1 cellular context compared by ENCODE assay signal in genomic region chr9:33165263-33166151, GRCh38.
TF ChIP-seq lines count a peak whose summit lies in the region.

No MANE protein-coding gene starts in this region.

TF ChIP-seq in HepG2, 621 proteins besides CTCF, POLR2A, EP300 and RAD21 (continued from another document and continues in another):
- TF ChIP-seq ATF4 (CRISPR knock-in tag; IDR thresholded peaks at IDR 0.05), result peak; percentile 62 to 98; a peak in 3 of 4 replicates
- 0 out of 2 replicates have a peak, but pooled peaks have one; percentile 62 for TF ChIP-seq ZNF780A (CRISPR knock-in tag; IDR thresholded peaks at IDR 0.05)
- no peak for TF ChIP-seq HNRNPUL1 (IDR thresholded peaks at IDR 0.05; ENCODE audit: low read depth, low read length)
- no peak for TF ChIP-seq RFX1 (IDR thresholded peaks at IDR 0.05)
- TF ChIP-seq ZSCAN30 (CRISPR knock-in tag; IDR thresholded peaks at IDR 0.05), result no peak
- no peak for TF ChIP-seq E2F1 (CRISPR knock-in tag; IDR thresholded peaks at IDR 0.05)
- TF ChIP-seq ZNF460 (CRISPR knock-in tag; IDR thresholded peaks at IDR 0.05; ENCODE audit: borderline replicate concordance), result no peak
- TF ChIP-seq ZNF275 (CRISPR knock-in tag; IDR thresholded peaks at IDR 0.05; ENCODE audit: borderline replicate concordance), result 0 out of 2 replicates have a peak, but pooled peaks have one; percentile 35
- no peak for TF ChIP-seq ZNF567 (CRISPR knock-in tag; IDR thresholded peaks at IDR 0.05; ENCODE audit: borderline replicate concordance)
- TF ChIP-seq ATF7-NPFF (CRISPR knock-in tag; IDR thresholded peaks at IDR 0.05; ENCODE audit: low read depth), result no peak; the same call in 1 of the 2 replicates
- TF ChIP-seq ZNF564 (CRISPR knock-in tag; IDR thresholded peaks at IDR 0.05), result no peak
- 0 out of 2 replicates have a peak, but pooled peaks have one; percentile 29 for TF ChIP-seq RERE (CRISPR knock-in tag; IDR thresholded peaks at IDR 0.05; ENCODE audit: low read depth)
- TF ChIP-seq MAF1 (CRISPR knock-in tag; IDR thresholded peaks at IDR 0.05; ENCODE audit: borderline replicate concordance), result no peak
- no peak for TF ChIP-seq IKZF1 (IDR thresholded peaks at IDR 0.05)
- peak; percentile 87 for TF ChIP-seq ZNF414 (CRISPR knock-in tag; IDR thresholded peaks at IDR 0.05)
- TF ChIP-seq ZFP82 (CRISPR knock-in tag; IDR thresholded peaks at IDR 0.05; ENCODE audit: borderline replicate concordance), result no peak
- TF ChIP-seq KDM6A (CRISPR knock-in tag; IDR thresholded peaks at IDR 0.05; ENCODE audit: low read depth), result no peak
- TF ChIP-seq ZNF253 (CRISPR knock-in tag; IDR thresholded peaks at IDR 0.05; ENCODE audit: borderline replicate concordance), result no peak
- no peak for TF ChIP-seq SALL2 (CRISPR knock-in tag; IDR thresholded peaks at IDR 0.05)
- no peak for TF ChIP-seq JUND (CRISPR knock-in tag; IDR thresholded peaks at IDR 0.05)
- 0 out of 2 replicates have a peak, but pooled peaks have one; percentile 47 for TF ChIP-seq ZNF691 (CRISPR knock-in tag; IDR thresholded peaks at IDR 0.05; ENCODE audit: borderline replicate concordance, low read depth)
- TF ChIP-seq TBL1XR1 (IDR thresholded peaks at IDR 0.05; ENCODE audit: borderline replicate concordance, low read length, partially characterized antibody), result peak; percentile 79
- TF ChIP-seq ZNF292 (CRISPR knock-in tag; IDR thresholded peaks at IDR 0.05; ENCODE audit: borderline replicate concordance, low read depth), result peak; percentile 77; the same call in 1 of the 2 replicates
- TF ChIP-seq HOXA9 (CRISPR knock-in tag; IDR thresholded peaks at IDR 0.05; ENCODE audit: borderline replicate concordance), result peak; percentile 25; the same call in 1 of the 2 replicates
- no peak for TF ChIP-seq ESRRA (CRISPR knock-in tag; IDR thresholded peaks at IDR 0.05; ENCODE audit: low read depth)
- TF ChIP-seq NFATC3 (CRISPR knock-in tag; IDR thresholded peaks at IDR 0.05), result no peak
- no peak for TF ChIP-seq NBN (conservative IDR thresholded peaks at IDR 0.05)
- TF ChIP-seq REPIN1 (CRISPR knock-in tag; IDR thresholded peaks at IDR 0.05; ENCODE audit: borderline replicate concordance, low read depth), result peak; percentile 78; the same call in 1 of the 2 replicates
- peak; percentile 42; the same call in 1 of the 2 replicates for TF ChIP-seq ZNF160 (CRISPR knock-in tag; IDR thresholded peaks at IDR 0.05)
- peak; percentile 36; the same call in 1 of the 2 replicates for TF ChIP-seq TBX3 (IDR thresholded peaks at IDR 0.05; ENCODE audit: borderline replicate concordance)
- TF ChIP-seq ZEB1 (IDR thresholded peaks at IDR 0.05; ENCODE audit: insufficient replicate concordance, low read depth), result peak; percentile 92
- no peak for TF ChIP-seq CBX2 (IDR thresholded peaks at IDR 0.05; ENCODE audit: low read depth, low read length)
- TF ChIP-seq CBX2 (CRISPR knock-in tag; IDR thresholded peaks at IDR 0.05; ENCODE audit: low read depth), result no peak
- no peak for TF ChIP-seq ZXDC (CRISPR knock-in tag; IDR thresholded peaks at IDR 0.05)
- no peak for TF ChIP-seq ZNF33A (CRISPR knock-in tag; IDR thresholded peaks at IDR 0.05; ENCODE audit: borderline replicate concordance)
- TF ChIP-seq GATAD1 (CRISPR knock-in tag; IDR thresholded peaks at IDR 0.05), result peak; percentile 57; the same call in 1 of the 2 replicates
- TF ChIP-seq MED13 (CRISPR knock-in tag; IDR thresholded peaks at IDR 0.05), result no peak
- TF ChIP-seq EZH2 (conservative IDR thresholded peaks at IDR 0.05; ENCODE audit: low read depth, low read length), result no peak
- TF ChIP-seq FOXO1 (CRISPR knock-in tag; IDR thresholded peaks at IDR 0.05), result peak; percentile 79; the same call in 1 of the 2 replicates
- TF ChIP-seq ZNF597 (CRISPR knock-in tag; IDR thresholded peaks at IDR 0.05), result no peak
- no peak for TF ChIP-seq USF2 (IDR thresholded peaks at IDR 0.05; ENCODE audit: low read depth, low read length)
- TF ChIP-seq USF2 (CRISPR knock-in tag; IDR thresholded peaks at IDR 0.05; ENCODE audit: borderline replicate concordance), result peak; percentile 99; the same call in 1 of the 2 replicates
- no peak for TF ChIP-seq RNF2 (conservative IDR thresholded peaks at IDR 0.05; ENCODE audit: low read depth)
- TF ChIP-seq ZNF782 (CRISPR knock-in tag; IDR thresholded peaks at IDR 0.05; ENCODE audit: borderline replicate concordance), result no peak
- no peak for TF ChIP-seq ZNF615 (CRISPR knock-in tag; IDR thresholded peaks at IDR 0.05; ENCODE audit: borderline replicate concordance)
- TF ChIP-seq SATB2 (CRISPR knock-in tag; IDR thresholded peaks at IDR 0.05), result no peak
- peak; percentile 15; the same call in 1 of the 2 replicates for TF ChIP-seq NKX3-1 (CRISPR knock-in tag; IDR thresholded peaks at IDR 0.05)
- TF ChIP-seq ZNF768 (CRISPR knock-in tag; IDR thresholded peaks at IDR 0.05), result no peak
- no peak for TF ChIP-seq ZNF549 (CRISPR knock-in tag; IDR thresholded peaks at IDR 0.05)
- TF ChIP-seq SNAPC5 (CRISPR knock-in tag; IDR thresholded peaks at IDR 0.05; ENCODE audit: borderline replicate concordance), result no peak
- TF ChIP-seq ZNF552 (CRISPR knock-in tag; IDR thresholded peaks at IDR 0.05; ENCODE audit: borderline replicate concordance), result no peak
- peak; percentile 82; the same call in 1 of the 2 replicates for TF ChIP-seq FOXK2 (IDR thresholded peaks at IDR 0.05)
- no peak for TF ChIP-seq ATF3 (CRISPR knock-in tag; IDR thresholded peaks at IDR 0.05)
